In the genomic region with DNA sequence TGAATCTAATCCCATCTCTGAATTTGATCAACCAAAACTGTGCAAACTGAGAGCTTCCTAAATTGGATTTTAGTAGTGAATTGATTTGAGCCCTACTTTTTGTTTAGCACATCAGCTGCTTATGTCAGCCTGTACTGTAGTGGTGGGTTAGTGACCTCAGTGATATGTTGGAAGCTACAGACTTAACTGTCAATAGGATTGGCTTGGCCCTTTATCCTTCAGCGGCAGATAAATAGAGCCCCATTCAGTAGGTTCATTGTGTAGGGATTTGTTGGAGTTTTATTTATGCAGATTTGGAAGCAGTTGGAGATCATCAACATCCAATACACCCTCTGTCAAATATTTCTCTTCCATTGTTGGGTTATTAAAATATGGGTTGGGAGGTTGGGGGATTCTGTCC, we compare ENCODE assay signal across 1 cellular context.
TF ChIP-seq lines count a peak whose summit lies in the region.

No MANE protein-coding gene starts in this region.

TF ChIP-seq in GM23338, 12 proteins besides CTCF, POLR2A, EP300 and RAD21 (continued from another document):
- TF ChIP-seq, protein P1, sequence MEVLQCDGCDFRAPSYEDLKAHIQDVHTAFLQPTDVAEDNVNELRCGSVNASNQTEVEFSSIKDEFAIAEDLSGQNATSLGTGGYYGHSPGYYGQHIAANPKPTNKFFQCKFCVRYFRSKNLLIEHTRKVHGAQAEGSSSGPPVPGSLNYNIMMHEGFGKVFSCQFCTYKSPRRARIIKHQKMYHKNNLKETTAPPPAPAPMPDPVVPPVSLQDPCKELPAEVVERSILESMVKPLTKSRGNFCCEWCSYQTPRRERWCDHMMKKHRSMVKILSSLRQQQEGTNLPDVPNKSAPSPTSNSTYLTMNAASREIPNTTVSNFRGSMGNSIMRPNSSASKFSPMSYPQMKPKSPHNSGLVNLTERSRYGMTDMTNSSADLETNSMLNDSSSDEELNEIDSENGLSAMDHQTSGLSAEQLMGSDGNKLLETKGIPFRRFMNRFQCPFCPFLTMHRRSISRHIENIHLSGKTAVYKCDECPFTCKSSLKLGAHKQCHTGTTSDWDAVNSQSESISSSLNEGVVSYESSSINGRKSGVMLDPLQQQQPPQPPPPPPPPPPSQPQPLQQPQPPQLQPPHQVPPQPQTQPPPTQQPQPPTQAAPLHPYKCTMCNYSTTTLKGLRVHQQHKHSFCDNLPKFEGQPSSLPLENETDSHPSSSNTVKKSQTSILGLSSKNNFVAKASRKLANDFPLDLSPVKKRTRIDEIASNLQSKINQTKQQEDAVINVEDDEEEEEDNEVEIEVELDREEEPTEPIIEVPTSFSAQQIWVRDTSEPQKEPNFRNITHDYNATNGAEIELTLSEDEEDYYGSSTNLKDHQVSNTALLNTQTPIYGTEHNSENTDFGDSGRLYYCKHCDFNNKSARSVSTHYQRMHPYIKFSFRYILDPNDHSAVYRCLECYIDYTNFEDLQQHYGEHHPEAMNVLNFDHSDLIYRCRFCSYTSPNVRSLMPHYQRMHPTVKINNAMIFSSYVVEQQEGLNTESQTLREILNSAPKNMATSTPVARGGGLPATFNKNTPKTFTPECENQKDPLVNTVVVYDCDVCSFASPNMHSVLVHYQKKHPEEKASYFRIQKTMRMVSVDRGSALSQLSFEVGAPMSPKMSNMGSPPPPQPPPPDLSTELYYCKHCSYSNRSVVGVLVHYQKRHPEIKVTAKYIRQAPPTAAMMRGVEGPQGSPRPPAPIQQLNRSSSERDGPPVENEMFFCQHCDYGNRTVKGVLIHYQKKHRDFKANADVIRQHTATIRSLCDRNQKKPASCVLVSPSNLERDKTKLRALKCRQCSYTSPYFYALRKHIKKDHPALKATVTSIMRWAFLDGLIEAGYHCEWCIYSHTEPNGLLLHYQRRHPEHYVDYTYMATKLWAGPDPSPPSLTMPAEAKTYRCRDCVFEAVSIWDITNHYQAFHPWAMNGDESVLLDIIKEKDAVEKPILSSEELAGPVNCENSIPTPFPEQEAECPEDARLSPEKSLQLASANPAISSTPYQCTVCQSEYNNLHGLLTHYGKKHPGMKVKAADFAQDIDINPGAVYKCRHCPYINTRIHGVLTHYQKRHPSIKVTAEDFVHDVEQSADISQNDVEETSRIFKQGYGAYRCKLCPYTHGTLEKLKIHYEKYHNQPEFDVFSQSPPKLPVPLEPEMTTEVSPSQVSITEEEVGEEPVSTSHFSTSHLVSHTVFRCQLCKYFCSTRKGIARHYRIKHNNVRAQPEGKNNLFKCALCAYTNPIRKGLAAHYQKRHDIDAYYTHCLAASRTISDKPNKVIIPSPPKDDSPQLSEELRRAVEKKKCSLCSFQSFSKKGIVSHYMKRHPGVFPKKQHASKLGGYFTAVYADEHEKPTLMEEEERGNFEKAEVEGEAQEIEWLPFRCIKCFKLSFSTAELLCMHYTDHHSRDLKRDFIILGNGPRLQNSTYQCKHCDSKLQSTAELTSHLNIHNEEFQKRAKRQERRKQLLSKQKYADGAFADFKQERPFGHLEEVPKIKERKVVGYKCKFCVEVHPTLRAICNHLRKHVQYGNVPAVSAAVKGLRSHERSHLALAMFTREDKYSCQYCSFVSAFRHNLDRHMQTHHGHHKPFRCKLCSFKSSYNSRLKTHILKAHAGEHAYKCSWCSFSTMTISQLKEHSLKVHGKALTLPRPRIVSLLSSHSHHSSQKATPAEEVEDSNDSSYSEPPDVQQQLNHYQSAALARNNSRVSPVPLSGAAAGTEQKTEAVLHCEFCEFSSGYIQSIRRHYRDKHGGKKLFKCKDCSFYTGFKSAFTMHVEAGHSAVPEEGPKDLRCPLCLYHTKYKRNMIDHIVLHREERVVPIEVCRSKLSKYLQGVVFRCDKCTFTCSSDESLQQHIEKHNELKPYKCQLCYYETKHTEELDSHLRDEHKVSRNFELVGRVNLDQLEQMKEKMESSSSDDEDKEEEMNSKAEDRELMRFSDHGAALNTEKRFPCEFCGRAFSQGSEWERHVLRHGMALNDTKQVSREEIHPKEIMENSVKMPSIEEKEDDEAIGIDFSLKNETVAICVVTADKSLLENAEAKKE (CRISPR knock-in tag; IDR thresholded peaks at IDR 0.05), result no peak
- TF ChIP-seq EZH2phosphoT487 (IDR thresholded peaks at IDR 0.05; ENCODE audit: unreplicated experiment), result no peak
- no peak for TF ChIP-seq STAT1 (IDR thresholded peaks at IDR 0.05; ENCODE audit: unreplicated experiment)
- no peak for TF ChIP-seq CREB1 (CRISPR knock-in tag; IDR thresholded peaks at IDR 0.05; ENCODE audit: low read depth)
- no peak for TF ChIP-seq ETS1 (IDR thresholded peaks at IDR 0.05)
- TF ChIP-seq NANOG (IDR thresholded peaks at IDR 0.05; ENCODE audit: borderline replicate concordance), result no peak
- TF ChIP-seq ZNF331 (CRISPR knock-in tag; IDR thresholded peaks at IDR 0.05; ENCODE audit: low read depth), result no peak
- TF ChIP-seq ZNF114 (CRISPR knock-in tag; IDR thresholded peaks at IDR 0.05), result no peak
- no peak for TF ChIP-seq JUNB (IDR thresholded peaks at IDR 0.05; ENCODE audit: unreplicated experiment)
- TF ChIP-seq EZH2 (IDR thresholded peaks at IDR 0.05; ENCODE audit: low read depth, unreplicated experiment), result no peak
